ENCODE assay signal across 16 cellular contexts in genomic region chr2:150495993-150496627, GRCh38. TPM values are rescaled to one million over a fixed set of nuclear protein-coding genes. Genes with fewer than 3 reads are reported as not detected.
A peak's percentile ranks its signal among the peaks of the same experiment; 100 is the strongest.
DNase-seq lines count a peak whose midpoint lies in the region; ATAC-seq, FAIRE-seq and TF ChIP-seq lines count a peak whose summit lies in the region.
"Had no signal": no experiment of that assay in that cellular context is flagged by ENCODE, and none has a peak within 500 bp of the region (broad histone marks: within the 10 kb centered on the region; RNA-seq: fewer than 3 reads in every experiment).

No MANE protein-coding gene starts in this region.

- FAIRE-seq in keratinocyte (lab: Jason Lieb, UNC), result peak; percentile 81
- FAIRE-seq: kidney had no signal

- no peak for ATAC-seq in HG03159 (IDR thresholded peaks at IDR 0.05; ENCODE audit: unreplicated experiment)
- ATAC-seq: upper lobe of right lung had no signal

- H3K4me2 ChIP-seq in keratinocyte (ENCODE audit: control insufficient read depth, extremely low read depth, insufficient read depth, low read depth, low read length), result peak overlapping the region; percentile 76

- H3K27me3 Mint-ChIP-seq in immature natural killer cell (ENCODE audit: low read depth in 3 of 3), result peaks cover 0 to 2% (median 0%) of the 10 kb centered on the region in 3 donors

- no peaks in the 10 kb centered on the region for H3K36me3 ChIP-seq in keratinocyte (ENCODE audit: control insufficient read depth in 2 of 2, extremely low read depth in 1 of 2, insufficient read depth in 2 of 2, low read length in 2 of 2)
- H3K36me3 ChIP-seq: adrenal gland; BLaER1 treated with 17β-estradiol and CSF1 and Interleukin-3, amounts not matched to agents 10 nM and 100 nM; upper lobe of right lung had no signal

- peaks cover 15% of the 10 kb centered on the region for H3K4me1 ChIP-seq in keratinocyte (ENCODE audit: control insufficient read depth, extremely low read depth, insufficient read depth, low read length)
- H3K4me1 ChIP-seq: adrenal gland, upper lobe of right lung had no signal

- peak overlapping the region; percentile 64 for H3K9ac ChIP-seq in keratinocyte (ENCODE audit: control insufficient read depth, extremely low read depth, insufficient read depth, low read length)
- H3K9ac ChIP-seq: BLaER1 treated with 17β-estradiol and CSF1 and Interleukin-3, amounts not matched to agents 10 nM and 100 nM had no signal

- dilution Hi-C loops in keratinocyte (cut with MboI; ENCODE audit: extremely low pct_ligation_motif_present, low sequenced_read_pairs), result no loop called here

- H3K4me1 Mint-ChIP-seq in immature natural killer cell, result no peaks in the 10 kb centered on the region
- H3K4me1 Mint-ChIP-seq: nephron progenitor cell had no signal

- no peaks in the 10 kb centered on the region for H3K9me3 ChIP-seq in keratinocyte (ENCODE audit: control insufficient read depth, low read depth, low read length)
- H3K9me3 ChIP-seq: adrenal gland, upper lobe of right lung had no signal

- H2AFZ ChIP-seq in keratinocyte (ENCODE audit: control insufficient read depth, low read length), result peak overlapping the region; percentile 61

- no peaks in the 10 kb centered on the region for H3K79me2 ChIP-seq in keratinocyte (ENCODE audit: control insufficient read depth, insufficient read depth, low read length)

- H3K27ac ChIP-seq in keratinocyte (ENCODE audit: control insufficient read depth, insufficient read depth, low read length), result peak overlapping the region; percentile 96
- H3K27ac ChIP-seq: adrenal gland, upper lobe of right lung had no signal

- no peaks in the 10 kb centered on the region for H3K27me3 ChIP-seq in keratinocyte (ENCODE audit: control insufficient read depth, extremely low read depth, insufficient read depth, low read length)
- H3K27me3 ChIP-seq: adrenal gland; BLaER1 treated with 17β-estradiol and CSF1 and Interleukin-3, amounts not matched to agents 10 nM and 100 nM; upper lobe of right lung had no signal

- H3K9me1 ChIP-seq in keratinocyte (ENCODE audit: control insufficient read depth, extremely low read depth, insufficient read depth, low read length), result no peaks in the 10 kb centered on the region

- H3K9me3 Mint-ChIP-seq in immature natural killer cell, result peaks cover 0 to 13% (median 3%) of the 10 kb centered on the region in 6 donors

- no peak overlapping the region for H3K4me3 Mint-ChIP-seq in immature natural killer cell
- H3K4me3 Mint-ChIP-seq: nephron progenitor cell had no signal

- H4K20me1 ChIP-seq in keratinocyte (ENCODE audit: control insufficient read depth, extremely low read depth, insufficient read depth, low read length), result no peaks in the 10 kb centered on the region
- H4K20me1 ChIP-seq: BLaER1 treated with 17β-estradiol and CSF1 and Interleukin-3, amounts not matched to agents 10 nM and 100 nM had no signal

- DNase-seq in AG08396 (ENCODE audit: low spot score) (peak; percentile 65), LoVo (ENCODE audit: low spot score) (peak; percentile 66), astrocyte of the cerebellum (ENCODE audit: low read depth) (peak; percentile 83), keratinocyte (ENCODE audit: low read depth, low spot score) (peak; percentile 83), NCI-H128 (lab: John Stamatoyannopoulos, UW; ENCODE audit: unreplicated experiment) (no peak), immature natural killer cell (no peak), GM19240 (ENCODE audit: insufficient read length, low spot score) (no peak)
- DNase-seq: adrenal gland; GDM1; kidney; NCI-H187; nephron progenitor cell; stimulated activated CD4-positive, alpha-beta T cell treated with anti-CD3 and anti-CD28 coated beads, Interleukin-12 subunit alpha, Interleukin-12 subunit beta, amount 100 ng/mL, for 4 hours; upper lobe of right lung had no signal

- TF ChIP-seq CTCF in astrocyte of the cerebellum (IDR thresholded peaks at IDR 0.05; ENCODE audit: low read depth, low read length, missing control alignments) (no peak), keratinocyte (optimal IDR thresholded peaks at IDR 0.05 in 1 of 3, IDR thresholded peaks at IDR 0.05 in 1 of 3, conservative IDR thresholded peaks at IDR 0.05 in 1 of 3; ENCODE audit: extremely low read depth in 1 of 3, insufficient read depth in 2 of 3, low read length in 3 of 3) (no peak)

- in situ Hi-C loops in astrocyte of the cerebellum (cut with HindIII; ENCODE audit: low sequenced_read_pairs), result no loop called here

- H3K4me3 ChIP-seq in astrocyte of the cerebellum (ENCODE audit: low read depth, low read length), result no peak overlapping the region
- H3K4me3 ChIP-seq in keratinocyte (ENCODE audit: control insufficient read depth in 2 of 3, extremely low read depth in 1 of 3, insufficient read depth in 2 of 3, low read depth in 1 of 3, low read length in 3 of 3), result peak overlapping the region in 2 of 3 experiments; percentile 22 to 37
- H3K4me3 ChIP-seq: adrenal gland; BLaER1 treated with 17β-estradiol and CSF1 and Interleukin-3, amounts not matched to agents 10 nM and 100 nM; upper lobe of right lung had no signal

- H3K27ac Mint-ChIP-seq in immature natural killer cell, result no peak overlapping the region
- H3K27ac Mint-ChIP-seq: nephron progenitor cell had no signal

- H3K36me3 Mint-ChIP-seq in immature natural killer cell, result no peaks in the 10 kb centered on the region

RNA-seq across cellular contexts. Expression of gene RND3, which starts 8.6 kb away (rescaled TPM):
- polyA plus RNA-seq in keratinocyte, result 73.4 to 298 TPM (median 202 TPM) in 3 replicates
- polyA plus RNA-seq in keratinocyte (2011; ENCODE audit: low read depth), result 1,211 TPM
- 95.0 and 179 TPM in 2 replicates for polyA plus RNA-seq in keratinocyte (2011; cell fraction: cytosol; rRNA removed)
- 415 and 426 TPM in 2 replicates for polyA plus RNA-seq in keratinocyte (2011; cell fraction: nucleus; rRNA removed)
- 72.3 and 220 TPM in 2 replicates for polyA plus RNA-seq in keratinocyte (2012; ENCODE audit: low replicate concordance)
- polyA minus RNA-seq in keratinocyte, result 78.5 to 330 TPM (median 235 TPM) in 3 replicates
- 71.2 TPM for polyA minus RNA-seq in keratinocyte (2011; cell fraction: cytosol; rRNA and poly(A)+ RNA removed)
- polyA minus RNA-seq in keratinocyte (2011; cell fraction: nucleus; rRNA and poly(A)+ RNA removed), result 124 and 484 TPM in 2 replicates
- not detected for polyA plus RNA-seq in immature natural killer cell

Comparison
In these comparisons a context has a peak if more than half of its experiments do, and no peak if none do; other contexts are left out.
1. DNase-seq: peak in AG08396 (single experiment), LoVo (single experiment), astrocyte of the cerebellum (single experiment) and keratinocyte (single experiment); none in NCI-H128 (single experiment), immature natural killer cell (0 of 3) and GM19240 (single experiment).
2. RNA of gene RND3, which starts 8.6 kb away (polyA plus RNA-seq): 72.3 to 1,211 TPM in keratinocyte; not detected in immature natural killer cell; every median in the first group is over 10 times any median in the second.